1 cellular context compared by ENCODE assay signal in the genomic region with DNA sequence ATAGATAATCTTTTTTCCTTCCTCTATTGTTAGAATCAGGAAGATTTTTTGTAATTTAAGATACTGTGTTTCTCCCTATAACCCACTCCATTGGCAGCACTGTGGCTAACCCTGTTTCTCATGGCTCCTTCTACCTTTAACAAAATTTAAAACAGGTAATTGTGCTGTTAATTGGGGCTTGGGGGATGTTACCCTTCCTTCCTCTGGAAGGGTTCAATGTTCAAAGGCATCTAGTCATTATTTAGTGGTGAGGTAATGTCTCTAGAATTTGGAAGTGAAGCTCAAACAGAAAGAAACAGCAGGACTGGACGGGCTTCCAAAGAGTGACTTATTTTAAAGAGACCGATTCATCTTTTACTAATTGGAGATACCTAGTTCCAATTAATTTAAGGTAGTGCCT.
TF ChIP-seq lines count a peak whose summit lies in the region.

No MANE protein-coding gene starts in this region.

TF ChIP-seq in H1, 55 proteins besides CTCF, POLR2A, EP300 and RAD21:
- TF ChIP-seq KDM5A (IDR thresholded peaks at IDR 0.05; ENCODE audit: low read length) (no peak), CHD1 (IDR thresholded peaks at IDR 0.05; ENCODE audit: low read depth, low read length) (no peak), GABPA (IDR thresholded peaks at IDR 0.05; ENCODE audit: borderline replicate concordance, insufficient read depth, low read length) (no peak), SP1 (IDR thresholded peaks at IDR 0.05; ENCODE audit: low read depth, low read length) (no peak), SP2 (IDR thresholded peaks at IDR 0.05; ENCODE audit: low read length) (no peak), RFX5 (IDR thresholded peaks at IDR 0.05; ENCODE audit: borderline replicate concordance, low read depth, low read length) (no peak), BRCA1 (IDR thresholded peaks at IDR 0.05; ENCODE audit: low read depth, low read length) (no peak), HDAC2 (IDR thresholded peaks at IDR 0.05; ENCODE audit: borderline replicate concordance in 1 of 2, low read depth in 2 of 2, low read length in 2 of 2) (no peak), PHF8 (conservative IDR thresholded peaks at IDR 0.05; ENCODE audit: low read depth, low read length) (no peak), RNF2 (IDR thresholded peaks at IDR 0.05; ENCODE audit: borderline replicate concordance, low read depth, low read length, missing control alignments, poor library complexity, severe bottlenecking) (no peak), TAF1 (IDR thresholded peaks at IDR 0.05; ENCODE audit: low read depth, low read length) (no peak), CHD2 (IDR thresholded peaks at IDR 0.05; ENCODE audit: low read length) (no peak), NANOG (IDR thresholded peaks at IDR 0.05; ENCODE audit: insufficient read depth, low read depth, low read length, poor library complexity, severe bottlenecking) (no peak), CTBP2 (IDR thresholded peaks at IDR 0.05; ENCODE audit: borderline replicate concordance, insufficient read depth, insufficient read length, low read length) (no peak), SRF (IDR thresholded peaks at IDR 0.05; ENCODE audit: low read depth, low read length) (no peak)
- TF ChIP-seq, protein P1, sequence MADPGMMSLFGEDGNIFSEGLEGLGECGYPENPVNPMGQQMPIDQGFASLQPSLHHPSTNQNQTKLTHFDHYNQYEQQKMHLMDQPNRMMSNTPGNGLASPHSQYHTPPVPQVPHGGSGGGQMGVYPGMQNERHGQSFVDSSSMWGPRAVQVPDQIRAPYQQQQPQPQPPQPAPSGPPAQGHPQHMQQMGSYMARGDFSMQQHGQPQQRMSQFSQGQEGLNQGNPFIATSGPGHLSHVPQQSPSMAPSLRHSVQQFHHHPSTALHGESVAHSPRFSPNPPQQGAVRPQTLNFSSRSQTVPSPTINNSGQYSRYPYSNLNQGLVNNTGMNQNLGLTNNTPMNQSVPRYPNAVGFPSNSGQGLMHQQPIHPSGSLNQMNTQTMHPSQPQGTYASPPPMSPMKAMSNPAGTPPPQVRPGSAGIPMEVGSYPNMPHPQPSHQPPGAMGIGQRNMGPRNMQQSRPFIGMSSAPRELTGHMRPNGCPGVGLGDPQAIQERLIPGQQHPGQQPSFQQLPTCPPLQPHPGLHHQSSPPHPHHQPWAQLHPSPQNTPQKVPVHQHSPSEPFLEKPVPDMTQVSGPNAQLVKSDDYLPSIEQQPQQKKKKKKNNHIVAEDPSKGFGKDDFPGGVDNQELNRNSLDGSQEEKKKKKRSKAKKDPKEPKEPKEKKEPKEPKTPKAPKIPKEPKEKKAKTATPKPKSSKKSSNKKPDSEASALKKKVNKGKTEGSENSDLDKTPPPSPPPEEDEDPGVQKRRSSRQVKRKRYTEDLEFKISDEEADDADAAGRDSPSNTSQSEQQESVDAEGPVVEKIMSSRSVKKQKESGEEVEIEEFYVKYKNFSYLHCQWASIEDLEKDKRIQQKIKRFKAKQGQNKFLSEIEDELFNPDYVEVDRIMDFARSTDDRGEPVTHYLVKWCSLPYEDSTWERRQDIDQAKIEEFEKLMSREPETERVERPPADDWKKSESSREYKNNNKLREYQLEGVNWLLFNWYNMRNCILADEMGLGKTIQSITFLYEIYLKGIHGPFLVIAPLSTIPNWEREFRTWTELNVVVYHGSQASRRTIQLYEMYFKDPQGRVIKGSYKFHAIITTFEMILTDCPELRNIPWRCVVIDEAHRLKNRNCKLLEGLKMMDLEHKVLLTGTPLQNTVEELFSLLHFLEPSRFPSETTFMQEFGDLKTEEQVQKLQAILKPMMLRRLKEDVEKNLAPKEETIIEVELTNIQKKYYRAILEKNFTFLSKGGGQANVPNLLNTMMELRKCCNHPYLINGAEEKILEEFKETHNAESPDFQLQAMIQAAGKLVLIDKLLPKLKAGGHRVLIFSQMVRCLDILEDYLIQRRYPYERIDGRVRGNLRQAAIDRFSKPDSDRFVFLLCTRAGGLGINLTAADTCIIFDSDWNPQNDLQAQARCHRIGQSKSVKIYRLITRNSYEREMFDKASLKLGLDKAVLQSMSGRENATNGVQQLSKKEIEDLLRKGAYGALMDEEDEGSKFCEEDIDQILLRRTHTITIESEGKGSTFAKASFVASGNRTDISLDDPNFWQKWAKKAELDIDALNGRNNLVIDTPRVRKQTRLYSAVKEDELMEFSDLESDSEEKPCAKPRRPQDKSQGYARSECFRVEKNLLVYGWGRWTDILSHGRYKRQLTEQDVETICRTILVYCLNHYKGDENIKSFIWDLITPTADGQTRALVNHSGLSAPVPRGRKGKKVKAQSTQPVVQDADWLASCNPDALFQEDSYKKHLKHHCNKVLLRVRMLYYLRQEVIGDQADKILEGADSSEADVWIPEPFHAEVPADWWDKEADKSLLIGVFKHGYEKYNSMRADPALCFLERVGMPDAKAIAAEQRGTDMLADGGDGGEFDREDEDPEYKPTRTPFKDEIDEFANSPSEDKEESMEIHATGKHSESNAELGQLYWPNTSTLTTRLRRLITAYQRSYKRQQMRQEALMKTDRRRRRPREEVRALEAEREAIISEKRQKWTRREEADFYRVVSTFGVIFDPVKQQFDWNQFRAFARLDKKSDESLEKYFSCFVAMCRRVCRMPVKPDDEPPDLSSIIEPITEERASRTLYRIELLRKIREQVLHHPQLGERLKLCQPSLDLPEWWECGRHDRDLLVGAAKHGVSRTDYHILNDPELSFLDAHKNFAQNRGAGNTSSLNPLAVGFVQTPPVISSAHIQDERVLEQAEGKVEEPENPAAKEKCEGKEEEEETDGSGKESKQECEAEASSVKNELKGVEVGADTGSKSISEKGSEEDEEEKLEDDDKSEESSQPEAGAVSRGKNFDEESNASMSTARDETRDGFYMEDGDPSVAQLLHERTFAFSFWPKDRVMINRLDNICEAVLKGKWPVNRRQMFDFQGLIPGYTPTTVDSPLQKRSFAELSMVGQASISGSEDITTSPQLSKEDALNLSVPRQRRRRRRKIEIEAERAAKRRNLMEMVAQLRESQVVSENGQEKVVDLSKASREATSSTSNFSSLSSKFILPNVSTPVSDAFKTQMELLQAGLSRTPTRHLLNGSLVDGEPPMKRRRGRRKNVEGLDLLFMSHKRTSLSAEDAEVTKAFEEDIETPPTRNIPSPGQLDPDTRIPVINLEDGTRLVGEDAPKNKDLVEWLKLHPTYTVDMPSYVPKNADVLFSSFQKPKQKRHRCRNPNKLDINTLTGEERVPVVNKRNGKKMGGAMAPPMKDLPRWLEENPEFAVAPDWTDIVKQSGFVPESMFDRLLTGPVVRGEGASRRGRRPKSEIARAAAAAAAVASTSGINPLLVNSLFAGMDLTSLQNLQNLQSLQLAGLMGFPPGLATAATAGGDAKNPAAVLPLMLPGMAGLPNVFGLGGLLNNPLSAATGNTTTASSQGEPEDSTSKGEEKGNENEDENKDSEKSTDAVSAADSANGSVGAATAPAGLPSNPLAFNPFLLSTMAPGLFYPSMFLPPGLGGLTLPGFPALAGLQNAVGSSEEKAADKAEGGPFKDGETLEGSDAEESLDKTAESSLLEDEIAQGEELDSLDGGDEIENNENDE (IDR thresholded peaks at IDR 0.05; ENCODE audit: insufficient replicate concordance, low read length) = no peak
TF ChIP-seq in H1: peak in this region for 0.
